In genomic region chrX:39813631-39814246, GRCh38 we compare ENCODE assay signal across 9 cellular contexts.
A peak's percentile ranks its signal among the peaks of the same experiment; 100 is the strongest.
DNase-seq lines count a peak whose midpoint lies in the region; ATAC-seq and TF ChIP-seq lines count a peak whose summit lies in the region.
"Had no signal": no experiment of that assay in that cellular context is flagged by ENCODE, and none has a peak within 500 bp of the region (broad histone marks: within the 10 kb centered on the region; RNA-seq: fewer than 3 reads in every experiment).

No MANE protein-coding gene starts in this region.

- H3K27ac ChIP-seq in stomach smooth muscle (ENCODE audit: low read length), result peak overlapping the region; percentile 31
- H3K27ac ChIP-seq: parathyroid adenoma had no signal

- peak; percentile 61 for DNase-seq in LNCaP clone FGC (ENCODE audit: low read depth)
- peak; percentile 55 for DNase-seq in astrocyte of the cerebellum (ENCODE audit: low read depth)
- peak; percentile 22 for DNase-seq in inferior parietal cortex (ENCODE audit: extremely low spot score)
- no peak for DNase-seq in DMS153 (lab: John Stamatoyannopoulos, UW)
- no peak for DNase-seq in effector memory CD8-positive, alpha-beta T cell

- H3K4me3 ChIP-seq in LNCaP clone FGC (ENCODE audit: low read depth, low read length) (no peak overlapping the region), astrocyte of the cerebellum (ENCODE audit: low read depth, low read length) (no peak overlapping the region), stomach smooth muscle (ENCODE audit: low read length in 2 of 2) (peak overlapping the region in 1 of 2 donors; percentile 22)

- peaks cover 11% of the 10 kb centered on the region for H3K4me1 ChIP-seq in stomach smooth muscle (ENCODE audit: control insufficient read depth, insufficient read depth, low read length)
- H3K4me1 ChIP-seq: parathyroid adenoma had no signal

- H3K9me3 Mint-ChIP-seq in effector memory CD8-positive, alpha-beta T cell, result no peaks in the 10 kb centered on the region

- in situ Hi-C loops in astrocyte of the cerebellum (cut with HindIII; ENCODE audit: low sequenced_read_pairs), result no loop called here

- peaks cover 0 to 21% of the 10 kb centered on the region in 2 donors for H3K27me3 ChIP-seq in stomach smooth muscle (ENCODE audit: control insufficient read depth in 1 of 2, insufficient read depth in 2 of 2, low read length in 2 of 2)

- no peak overlapping the region for H3K27ac Mint-ChIP-seq in effector memory CD8-positive, alpha-beta T cell

- no peak for ATAC-seq in HG03196 (IDR thresholded peaks at IDR 0.05; ENCODE audit: unreplicated experiment)
- ATAC-seq in HG02884 (IDR thresholded peaks at IDR 0.05; ENCODE audit: unreplicated experiment), result no peak
- no peak for ATAC-seq in effector memory CD8-positive, alpha-beta T cell (replicated peaks)

- no peak for TF ChIP-seq CTCF in LNCaP clone FGC (IDR thresholded peaks at IDR 0.05; ENCODE audit: control insufficient read depth, extremely low read depth, insufficient read depth)
- TF ChIP-seq CTCF in astrocyte of the cerebellum (IDR thresholded peaks at IDR 0.05; ENCODE audit: low read depth, low read length, missing control alignments), result no peak

- H3K4me1 Mint-ChIP-seq in effector memory CD8-positive, alpha-beta T cell (ENCODE audit: low read depth in 2 of 2), result peaks cover 0 to 4% of the 10 kb centered on the region in 2 donors

- no peak overlapping the region for H3K4me3 Mint-ChIP-seq in effector memory CD8-positive, alpha-beta T cell

- H3K9ac ChIP-seq in stomach smooth muscle (ENCODE audit: low read length in 2 of 2), result no peak overlapping the region
- H3K9ac ChIP-seq: parathyroid adenoma had no signal

- peaks cover 0 to 11% of the 10 kb centered on the region in 2 donors for H3K27me3 Mint-ChIP-seq in effector memory CD8-positive, alpha-beta T cell

- H3K9me3 ChIP-seq in stomach smooth muscle (ENCODE audit: control insufficient read depth in 2 of 2, low read length in 2 of 2), result peaks cover 0 to 2% of the 10 kb centered on the region in 2 donors

- no peaks in the 10 kb centered on the region for H3K36me3 ChIP-seq in stomach smooth muscle (ENCODE audit: control insufficient read depth in 2 of 2, insufficient read depth in 2 of 2, low read length in 2 of 2)

- H3K36me3 Mint-ChIP-seq in effector memory CD8-positive, alpha-beta T cell (ENCODE audit: insufficient read depth), result no peaks in the 10 kb centered on the region

Comparison
In these comparisons a context has a peak if more than half of its experiments do, and no peak if none do; other contexts are left out.
1. DNase-seq: peak in LNCaP clone FGC (single experiment), astrocyte of the cerebellum (single experiment) and inferior parietal cortex (single experiment); none in DMS153 (single experiment) and effector memory CD8-positive, alpha-beta T cell (0 of 3).